In genomic region chr1:181296180-181296579, GRCh38 we compare ENCODE assay signal across 29 cellular contexts.
"Had no signal": no experiment of that assay in that cellular context is flagged by ENCODE, and none has a peak within 500 bp of the region (broad histone marks: within the 10 kb centered on the region; RNA-seq: fewer than 3 reads in every experiment).

No MANE protein-coding gene starts in this region.

- ATAC-seq: activated CD8-positive, alpha-beta memory T cell treated with anti-CD3 and anti-CD28 coated beads, Interleukin-2, amount 10 ng/mL, durations not matched to agents 7 days and 5 days; activated T-helper 17 cell treated with anti-CD3 and anti-CD28 coated beads, Interleukin-2, amount 50 U/mL, for 72 hours; Right ventricle myocardium inferior had no signal

- DNase-seq: activated CD4-positive, alpha-beta memory T cell treated with anti-CD3 and anti-CD28 coated beads, Interleukin-2, amount 10 ng/mL, durations not matched to agents 7 days and 5 days; activated CD4-positive, alpha-beta T cell treated with anti-CD3 and anti-CD28 coated beads for 1 hour; activated CD4-positive, alpha-beta T cell treated with anti-CD3 and anti-CD28 coated beads for 48 hours; activated CD4-positive, CD25-positive, alpha-beta regulatory T cell; activated CD8-positive, alpha-beta memory T cell treated with anti-CD3 and anti-CD28 coated beads for 24 hours; activated CD8-positive, alpha-beta memory T cell treated with anti-CD3 and anti-CD28 coated beads, Interleukin-2, amount 10 ng/mL, durations not matched to agents 7 days and 5 days; activated CD8-positive, alpha-beta memory T cell treated with anti-CD3 and anti-CD28 coated beads, Interleukin-2, amount 50 U/mL, for 48 hours; activated effector memory CD4-positive, alpha-beta T cell treated with anti-CD3 and anti-CD28 coated beads, Interleukin-2, amount 50 U/mL, for 16 hours; activated naive CD4-positive, alpha-beta T cell; activated naive CD4-positive, alpha-beta T cell treated with anti-CD3 and anti-CD28 coated beads, Interleukin-2, amount 50 U/mL, for 16 hours; activated naive CD8-positive, alpha-beta T cell treated with anti-CD3 and anti-CD28 coated beads for 36 hours; activated T-cell treated with anti-CD3 and anti-CD28 coated beads, Interleukin-2, amount 50 U/mL, for 48 hours; anterior cingulate cortex; caudate nucleus; cerebellar nuclear complex; MM.1S; NCI-H1092 treated with DMSO at 0.1 percent for 48 hours; NCI-H1417; NCI-H1694 treated with DMSO at 0.1 percent for 48 hours; NCI-H2029; NCI-H446; NCI-H510A treated with DMSO at 0.1 percent for 48 hours; NCI-H774; PC-9; SW 1271; T1000; WERI-Rb-1 had no signal
